Comparison of ENCODE assay signal across 8 cellular contexts in the genomic region with DNA sequence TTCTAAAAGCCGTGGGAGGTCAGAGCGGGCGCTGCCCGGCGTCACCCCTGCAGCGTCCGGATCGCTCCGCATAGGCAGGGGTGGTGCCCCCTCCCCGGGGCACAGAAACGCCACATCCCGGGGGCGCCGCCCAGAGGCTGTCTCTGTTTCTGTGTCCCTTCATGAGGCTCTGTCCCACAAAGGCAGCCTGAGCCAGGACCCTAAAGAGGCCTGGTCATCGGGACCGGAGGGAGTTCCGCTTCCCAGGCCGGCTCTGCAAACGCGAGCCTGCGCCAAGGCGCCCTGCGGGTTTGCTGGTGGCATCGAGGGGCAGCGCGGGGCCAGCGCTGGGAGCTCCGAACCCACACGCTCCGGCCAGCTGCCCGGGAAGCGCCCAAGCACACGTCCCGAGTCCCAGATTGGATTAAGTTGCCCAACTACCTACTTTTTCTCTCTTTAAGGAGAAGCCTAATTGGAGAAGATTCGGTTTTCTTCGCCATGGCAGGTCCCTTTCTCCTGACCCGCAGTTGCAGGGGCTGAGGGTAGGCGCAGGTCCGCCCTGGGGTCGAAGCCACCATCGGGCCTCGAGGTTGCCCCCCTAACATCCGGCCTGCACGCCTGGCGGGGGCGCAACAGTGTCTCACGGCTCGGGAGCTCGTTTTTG.
DNase-seq lines count a peak whose midpoint lies in the region; ATAC-seq lines count a peak whose summit lies in the region.

No MANE protein-coding gene starts in this region.

- H3K4me1 ChIP-seq in HAP-1, result no peaks in the 10 kb centered on the region
- no peaks in the 10 kb centered on the region for H3K4me1 ChIP-seq in right cardiac atrium (ENCODE audit: control insufficient read depth, insufficient read depth, low read length)

- peak in 1 of 2 donors; percentile 14 for ATAC-seq in right cardiac atrium
- no peak for ATAC-seq in HG03439 (IDR thresholded peaks at IDR 0.05; ENCODE audit: unreplicated experiment)
- no peak for ATAC-seq in GM19035 (IDR thresholded peaks at IDR 0.05; ENCODE audit: unreplicated experiment)

- peak overlapping the region; percentile 11; the same call in 1 of the 2 replicates for H3K4me3 ChIP-seq in HAP-1
- peak overlapping the region; percentile 26 for H3K4me3 ChIP-seq in right cardiac atrium (ENCODE audit: low read length)

- 1% methylated on average over 49 of the region's 49 CpGs for WGBS in right cardiac atrium

- intact Hi-C loops in right cardiac atrium (cut with DNase I), result no loop called here

- peaks cover 29% of the 10 kb centered on the region for H3K27me3 ChIP-seq in HAP-1 (ENCODE audit: low read depth)
- peaks cover 2% of the 10 kb centered on the region for H3K27me3 ChIP-seq in right cardiac atrium (ENCODE audit: control insufficient read depth, insufficient read depth)

- no peaks in the 10 kb centered on the region for H3K36me3 ChIP-seq in HAP-1 (replicated peaks)

- no peak overlapping the region for H3K27ac ChIP-seq in right cardiac atrium (ENCODE audit: low read length)

- no peaks in the 10 kb centered on the region for H3K9me3 ChIP-seq in HAP-1
- no peaks in the 10 kb centered on the region for H3K9me3 ChIP-seq in right cardiac atrium (ENCODE audit: control insufficient read depth, low read length)

- in situ Hi-C loops in HAP-1 (cut with MboI; ENCODE audit: low sequenced_read_pairs), result no loop called here

- no peak for DNase-seq in HAP-1 (ENCODE audit: low spot score in 2 of 2)
- peak; percentile 71 for DNase-seq in activated CD8-positive, alpha-beta memory T cell treated with anti-CD3 and anti-CD28 coated beads, Interleukin-2, amount 50 U/mL, for 48 hours
- DNase-seq in right cardiac atrium, result peak in 2 of 3 donors; percentile 35 to 55
- peak; percentile 4 to 17 for DNase-seq in stimulated activated CD4-positive, alpha-beta T cell treated with anti-CD3 and anti-CD28 coated beads, Interleukin-12 subunit alpha, Interleukin-12 subunit beta, amount 100 ng/mL, for 24 hours (ENCODE audit: low read depth in 2 of 2)
- no peak for DNase-seq in NCI-H187 (lab: John Stamatoyannopoulos, UW)
- no peak for DNase-seq in DMS79 treated with DMSO at 0.1 percent for 48 hours (lab: John Stamatoyannopoulos, UW)

Comparison
In these comparisons a context has a peak if more than half of its experiments do, and no peak if none do; other contexts are left out.
1. DNase-seq: peak in activated CD8-positive, alpha-beta memory T cell treated with anti-CD3 and anti-CD28 coated beads, Interleukin-2, amount 50 U/mL, for 48 hours (single experiment), right cardiac atrium (2 of 3) and stimulated activated CD4-positive, alpha-beta T cell treated with anti-CD3 and anti-CD28 coated beads, Interleukin-12 subunit alpha, Interleukin-12 subunit beta, amount 100 ng/mL, for 24 hours (2 of 2); none in HAP-1 (0 of 2), NCI-H187 (0 of 2) and DMS79 treated with DMSO at 0.1 percent for 48 hours (single experiment).